ENCODE assay signal across 8 cellular contexts in the genomic region with DNA sequence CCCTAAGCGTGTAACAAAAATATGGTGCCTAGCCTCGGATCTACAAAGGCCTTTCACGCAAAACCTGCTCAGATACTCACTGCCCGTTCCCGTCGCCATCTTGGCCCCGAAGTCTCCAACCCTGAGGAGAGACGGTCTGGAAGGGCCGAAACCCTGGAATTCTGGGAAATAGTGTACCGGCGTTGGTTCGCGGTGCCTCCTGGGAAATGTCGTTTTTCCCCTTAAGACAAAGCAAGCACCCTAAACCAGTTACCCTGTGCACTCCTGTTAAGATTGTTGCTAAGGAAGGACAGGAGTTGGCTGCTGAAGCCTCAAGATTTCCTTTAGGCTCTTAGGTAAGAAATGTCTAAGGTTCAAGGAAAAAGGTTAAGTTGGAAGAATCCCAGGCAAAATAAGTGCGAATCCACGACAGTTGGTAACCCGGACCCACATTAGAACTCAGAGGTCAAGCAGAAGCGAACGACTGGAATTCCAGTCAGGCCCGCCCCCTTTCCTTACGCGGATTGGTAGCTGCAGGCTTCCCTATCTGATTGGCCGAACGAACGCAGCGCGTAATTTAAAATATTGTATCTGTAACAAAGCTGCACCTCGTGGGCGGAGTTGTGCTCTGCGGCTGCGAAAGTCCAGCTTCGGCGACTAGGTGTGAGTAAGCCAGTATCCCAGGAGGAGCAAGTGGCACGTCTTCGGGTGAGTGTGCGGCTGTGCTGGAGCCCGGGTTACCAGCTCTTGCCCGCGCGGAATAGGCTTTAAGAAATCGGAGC. TPM values are rescaled to one million over a fixed set of nuclear protein-coding genes. Genes with fewer than 3 reads are reported as not detected.
DNase-seq lines count a peak whose midpoint lies in the region; ATAC-seq and TF ChIP-seq lines count a peak whose summit lies in the region.

A gene with protein sequence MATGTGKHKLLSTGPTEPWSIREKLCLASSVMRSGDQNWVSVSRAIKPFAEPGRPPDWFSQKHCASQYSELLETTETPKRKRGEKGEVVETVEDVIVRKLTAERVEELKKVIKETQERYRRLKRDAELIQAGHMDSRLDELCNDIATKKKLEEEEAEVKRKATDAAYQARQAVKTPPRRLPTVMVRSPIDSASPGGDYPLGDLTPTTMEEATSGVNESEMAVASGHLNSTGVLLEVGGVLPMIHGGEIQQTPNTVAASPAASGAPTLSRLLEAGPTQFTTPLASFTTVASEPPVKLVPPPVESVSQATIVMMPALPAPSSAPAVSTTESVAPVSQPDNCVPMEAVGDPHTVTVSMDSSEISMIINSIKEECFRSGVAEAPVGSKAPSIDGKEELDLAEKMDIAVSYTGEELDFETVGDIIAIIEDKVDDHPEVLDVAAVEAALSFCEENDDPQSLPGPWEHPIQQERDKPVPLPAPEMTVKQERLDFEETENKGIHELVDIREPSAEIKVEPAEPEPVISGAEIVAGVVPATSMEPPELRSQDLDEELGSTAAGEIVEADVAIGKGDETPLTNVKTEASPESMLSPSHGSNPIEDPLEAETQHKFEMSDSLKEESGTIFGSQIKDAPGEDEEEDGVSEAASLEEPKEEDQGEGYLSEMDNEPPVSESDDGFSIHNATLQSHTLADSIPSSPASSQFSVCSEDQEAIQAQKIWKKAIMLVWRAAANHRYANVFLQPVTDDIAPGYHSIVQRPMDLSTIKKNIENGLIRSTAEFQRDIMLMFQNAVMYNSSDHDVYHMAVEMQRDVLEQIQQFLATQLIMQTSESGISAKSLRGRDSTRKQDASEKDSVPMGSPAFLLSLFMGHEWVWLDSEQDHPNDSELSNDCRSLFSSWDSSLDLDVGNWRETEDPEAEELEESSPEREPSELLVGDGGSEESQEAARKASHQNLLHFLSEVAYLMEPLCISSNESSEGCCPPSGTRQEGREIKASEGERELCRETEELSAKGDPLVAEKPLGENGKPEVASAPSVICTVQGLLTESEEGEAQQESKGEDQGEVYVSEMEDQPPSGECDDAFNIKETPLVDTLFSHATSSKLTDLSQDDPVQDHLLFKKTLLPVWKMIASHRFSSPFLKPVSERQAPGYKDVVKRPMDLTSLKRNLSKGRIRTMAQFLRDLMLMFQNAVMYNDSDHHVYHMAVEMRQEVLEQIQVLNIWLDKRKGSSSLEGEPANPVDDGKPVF (minus strand): TSS at position 115 of the 761 bp plus-strand sequence. CDS start 16 bp downstream, at position 99.
A gene (plus strand): TSS at position 597 of the 761 bp plus-strand sequence. CDS start 569 bp downstream, outside the sequence.

- intact Hi-C loops in Right ventricle myocardium inferior (cut with DNase I) (no loop called here), ovary (cut with DNase I) (no loop called here), thyroid gland (cut with DNase I) (loop anchor here (5.0 kb wide), 1 partner anchor 39 kb away; no protein-coding TSS in a partner anchor)

- TF ChIP-seq POLR2A in ovary (IDR thresholded peaks at IDR 0.05): peak; percentile 50
- peak in 1 of 2 donors; percentile 71 for TF ChIP-seq POLR2A in thyroid gland (IDR thresholded peaks at IDR 0.05)

- H3K36me3 ChIP-seq in ovary (no peaks in the 10 kb centered on the region), thyroid gland (peaks cover 10 to 17% of the 10 kb centered on the region in 2 donors)

- TF ChIP-seq CTCF in GM12865 (IDR thresholded peaks at IDR 0.05; ENCODE audit: insufficient read depth, low read depth, low read length, missing control alignments): no peak
- no peak for TF ChIP-seq CTCF in ovary (IDR thresholded peaks at IDR 0.05)
- no peak for TF ChIP-seq CTCF in thyroid gland (IDR thresholded peaks at IDR 0.05)

- POLR2A ChIA-PET in activated naive CD8-positive, alpha-beta T cell treated with anti-CD3 and anti-CD28 coated beads, Interleukin-2, amount 10 ng/mL, durations not matched to agents 7 days and 5 days (lab: Charles Lee): interaction anchor here (0.6 to 3.6 kb wide), 9 partner anchors 35 to 425 kb away, joined by 3 to 15 read pairs (median 4); a partner anchor contains a TSS

- H3K36me3 Mint-ChIP-seq in activated naive CD8-positive, alpha-beta T cell treated with anti-CD3 and anti-CD28 coated beads, Interleukin-2, amount 10 ng/mL, durations not matched to agents 7 days and 5 days: peaks cover 27% of the 10 kb centered on the region

- DNase-seq in GM12865 (ENCODE audit: low read depth): peak; percentile 96
- DNase-seq in NCI-H1105 treated with DMSO at 0.1 percent for 48 hours (lab: John Stamatoyannopoulos, UW): peak; percentile 91
- peak; percentile 99 for DNase-seq in SKM-1 treated with dmso at 0.1 percent for 144 hours (lab: John Stamatoyannopoulos, UW; ENCODE audit: unreplicated experiment)
- DNase-seq in activated naive CD8-positive, alpha-beta T cell treated with anti-CD3 and anti-CD28 coated beads, Interleukin-2, amount 10 ng/mL, durations not matched to agents 7 days and 5 days: peak; percentile 82
- DNase-seq in Right ventricle myocardium inferior (ENCODE audit: missing footprints): peak; percentile 95
- peak; percentile 88 to 96 (median 93) for DNase-seq in ovary
- peak; percentile 98 for DNase-seq in thyroid gland

- peaks cover 5% of the 10 kb centered on the region for H3K4me1 ChIP-seq in ovary (ENCODE audit: insufficient read depth)
- H3K4me1 ChIP-seq in thyroid gland: peaks cover 12% of the 10 kb centered on the region in 2 donors

- 0 to 1% (median 0%) methylated on average over 41 of the region's 41 CpGs for WGBS in ovary, 3 donors
- WGBS in thyroid gland, 2 donors: 0% methylated on average over 37 to 38 of the region's 41 CpGs

- H3K9me3 Mint-ChIP-seq in activated naive CD8-positive, alpha-beta T cell treated with anti-CD3 and anti-CD28 coated beads, Interleukin-2, amount 10 ng/mL, durations not matched to agents 7 days and 5 days: no peaks in the 10 kb centered on the region

- peak; percentile 36 for TF ChIP-seq EP300 in ovary (IDR thresholded peaks at IDR 0.05)

- peak within 1 kb of the TSS; percentile 77 for H3K27ac Mint-ChIP-seq in activated naive CD8-positive, alpha-beta T cell treated with anti-CD3 and anti-CD28 coated beads, Interleukin-2, amount 10 ng/mL, durations not matched to agents 7 days and 5 days

- no peaks in the 10 kb centered on the region for H3K9me3 ChIP-seq in ovary
- no peaks in the 10 kb centered on the region for H3K9me3 ChIP-seq in thyroid gland

- peaks cover 24% of the 10 kb centered on the region for H3K4me1 Mint-ChIP-seq in activated naive CD8-positive, alpha-beta T cell treated with anti-CD3 and anti-CD28 coated beads, Interleukin-2, amount 10 ng/mL, durations not matched to agents 7 days and 5 days

- H3K4me3 ChIP-seq in GM12865 (ENCODE audit: low read depth, low read length): peak within 1 kb of the TSS; percentile 81
- H3K4me3 ChIP-seq in ovary: peak within 1 kb of the TSS; percentile 54
- peak within 1 kb of the TSS; percentile 16 to 66 (median 58) for H3K4me3 ChIP-seq in thyroid gland (replicated peaks in 1 of 3)

- peak; percentile 83 for ATAC-seq in HG02678 (IDR thresholded peaks at IDR 0.05; ENCODE audit: unreplicated experiment)
- peak; percentile 86 for ATAC-seq in activated naive CD8-positive, alpha-beta T cell treated with anti-CD3 and anti-CD28 coated beads, Interleukin-2, amount 10 ng/mL, durations not matched to agents 7 days and 5 days (ENCODE audit: low read depth)
- peak; percentile 98 for ATAC-seq in Right ventricle myocardium inferior

- H3K27ac ChIP-seq in ovary (peak within 1 kb of the TSS; percentile 5 to 88), thyroid gland (peak within 1 kb of the TSS; percentile 82 to 88 (median 87))

- H3K27me3 Mint-ChIP-seq in activated naive CD8-positive, alpha-beta T cell treated with anti-CD3 and anti-CD28 coated beads, Interleukin-2, amount 10 ng/mL, durations not matched to agents 7 days and 5 days: no peaks in the 10 kb centered on the region

- no peak within 1 kb of the TSS for H3K4me3 Mint-ChIP-seq in activated naive CD8-positive, alpha-beta T cell treated with anti-CD3 and anti-CD28 coated beads, Interleukin-2, amount 10 ng/mL, durations not matched to agents 7 days and 5 days

- H3K27me3 ChIP-seq in ovary (no peaks in the 10 kb centered on the region), thyroid gland (no peaks in the 10 kb centered on the region)

RNA-seq across cellular contexts. Expression of the first gene that starts in this region (rescaled TPM):
- total RNA-seq in activated naive CD8-positive, alpha-beta T cell treated with anti-CD3 and anti-CD28 coated beads, Interleukin-2, amount 10 ng/mL, durations not matched to agents 7 days and 5 days: 10 to 100 TPM; 75.5 to 76.8 TPM
- total RNA-seq in Right ventricle myocardium inferior: 25.8 TPM
- 10 to 100 TPM; 37.2 to 56.2 (median 50.2) TPM for total RNA-seq in ovary
- polyA plus RNA-seq in ovary: 10 to 100 TPM; 44.0 to 74.8 TPM
- total RNA-seq in thyroid gland: 10 to 100 TPM; 56.9 to 96.1 (median 65.3) TPM

RNA-seq across cellular contexts. Expression of the second gene that starts in this region (rescaled TPM):
- 10 to 100 TPM; 51.0 to 52.4 TPM for total RNA-seq in activated naive CD8-positive, alpha-beta T cell treated with anti-CD3 and anti-CD28 coated beads, Interleukin-2, amount 10 ng/mL, durations not matched to agents 7 days and 5 days
- total RNA-seq in Right ventricle myocardium inferior: 0.84 TPM
- 1 to 10 TPM in 1 of 7 donors, under 1 TPM in 4, not detected in 2; 0.10 to 1.1 (median 0.34) TPM for total RNA-seq in ovary
- polyA plus RNA-seq in ovary: 1 to 10 TPM in 1 of 2 donors, under 1 TPM in 1; 0.47 to 3.1 TPM
- total RNA-seq in thyroid gland: 1 to 10 TPM in 2 of 4 donors, under 1 TPM in 1, not detected in 1; 0.40 to 2.6 (median 1.9) TPM

Comparison
In these comparisons a context has a peak if more than half of its experiments do, and no peak if none do; other contexts are left out.
1. Peak in every context shown above with its lines: DNase-seq, ATAC-seq, H3K4me3 ChIP-seq and H3K27ac ChIP-seq.
2. RNA of the second gene that starts in this region (total RNA-seq): 51.0 to 52.4 TPM in activated naive CD8-positive, alpha-beta T cell treated with anti-CD3 and anti-CD28 coated beads, Interleukin-2, amount 10 ng/mL, durations not matched to agents 7 days and 5 days; 0.40 to 2.6 TPM in thyroid gland, 0.84 TPM in Right ventricle myocardium inferior (single experiment) and 0.10 to 1.1 TPM in ovary; every median in the first group is over 10 times any median in the second.